10 cellular contexts compared by ENCODE assay signal in genomic region chr4:150082241-150082640, GRCh38.
A peak's percentile ranks its signal among the peaks of the same experiment; 100 is the strongest.
DNase-seq lines count a peak whose midpoint lies in the region; ATAC-seq lines count a peak whose summit lies in the region.
"Had no signal": no experiment of that assay in that cellular context is flagged by ENCODE, and none has a peak within 500 bp of the region (broad histone marks: within the 10 kb centered on the region; RNA-seq: fewer than 3 reads in every experiment).

No MANE protein-coding gene starts in this region.

- peaks cover 0 to 22% of the 10 kb centered on the region in 2 donors for H3K4me1 ChIP-seq in muscle layer of duodenum (ENCODE audit: control insufficient read depth in 1 of 2, insufficient read depth in 2 of 2, low read length in 2 of 2)

- H3K27ac ChIP-seq in muscle layer of duodenum (ENCODE audit: low read length): peak overlapping the region; percentile 14

- H3K9me3 Mint-ChIP-seq in effector memory CD8-positive, alpha-beta T cell: no peaks in the 10 kb centered on the region

- H3K27me3 Mint-ChIP-seq in effector memory CD8-positive, alpha-beta T cell: peaks cover 19 to 22% of the 10 kb centered on the region in 2 donors

- no peaks in the 10 kb centered on the region for H3K27me3 ChIP-seq in muscle layer of duodenum (ENCODE audit: low read depth, low read length)

- ATAC-seq in GM21723 (IDR thresholded peaks at IDR 0.05; ENCODE audit: unreplicated experiment): peak; percentile 75
- ATAC-seq in HG03439 (IDR thresholded peaks at IDR 0.05; ENCODE audit: unreplicated experiment): peak; percentile 73
- ATAC-seq in effector memory CD8-positive, alpha-beta T cell (replicated peaks): no peak

- peaks cover 0 to 3% of the 10 kb centered on the region in 2 donors for H3K4me1 Mint-ChIP-seq in effector memory CD8-positive, alpha-beta T cell (ENCODE audit: low read depth in 2 of 2)

- H3K4me3 ChIP-seq in muscle layer of duodenum (ENCODE audit: low read depth in 1 of 2, low read length in 2 of 2): peak overlapping the region; percentile 18 to 38

- DNase-seq in NCI-H345 (lab: John Stamatoyannopoulos, UW): peak; percentile 32
- DNase-seq in NCI-H345 treated with DMSO at 0.1 percent for 48 hours (lab: John Stamatoyannopoulos, UW; ENCODE audit: unreplicated experiment): no peak
- no peak for DNase-seq in NCI-H2227 treated with DMSO at 0.1 percent for 48 hours (lab: John Stamatoyannopoulos, UW)
- no peak for DNase-seq in OCI-M2 (lab: John Stamatoyannopoulos, UW; ENCODE audit: unreplicated experiment)
- DNase-seq in effector memory CD8-positive, alpha-beta T cell: no peak
- DNase-seq: hypothalamus, NCI-H1694 treated with DMSO at 0.1 percent for 48 hours had no signal

- H3K36me3 ChIP-seq in muscle layer of duodenum (ENCODE audit: control insufficient read depth in 1 of 2, insufficient read depth in 2 of 2, low read length in 2 of 2): no peaks in the 10 kb centered on the region

- H3K9me3 ChIP-seq in muscle layer of duodenum (ENCODE audit: control insufficient read depth in 1 of 2, low read length in 2 of 2): no peaks in the 10 kb centered on the region

- H3K27ac Mint-ChIP-seq in effector memory CD8-positive, alpha-beta T cell: no peak overlapping the region

- no peak overlapping the region for H3K4me3 Mint-ChIP-seq in effector memory CD8-positive, alpha-beta T cell

- H3K36me3 Mint-ChIP-seq in effector memory CD8-positive, alpha-beta T cell (ENCODE audit: insufficient read depth): no peaks in the 10 kb centered on the region
